19 cellular contexts compared by ENCODE assay signal in the genomic region with DNA sequence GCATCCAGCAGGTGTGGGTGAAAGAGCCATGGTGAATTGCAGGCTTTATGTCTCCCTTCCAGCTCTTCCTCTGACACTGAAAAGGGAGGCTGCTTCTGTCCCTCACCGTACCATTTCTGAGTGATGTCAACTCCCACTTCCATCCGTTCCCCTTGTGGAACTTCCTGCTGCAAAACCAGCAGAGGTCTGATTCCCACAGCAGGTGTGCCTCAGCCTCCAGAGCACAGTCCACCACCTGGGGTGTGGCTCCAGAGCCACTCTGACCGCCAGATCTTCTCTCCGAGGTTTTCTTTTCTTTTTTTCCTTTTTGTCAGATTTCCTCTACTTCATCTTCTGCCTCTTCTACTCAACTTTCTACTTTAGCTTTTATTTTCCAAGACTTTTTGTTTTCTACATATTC.
DNase-seq lines count a peak whose midpoint lies in the region; ATAC-seq, FAIRE-seq and TF ChIP-seq lines count a peak whose summit lies in the region.
"Had no signal": no experiment of that assay in that cellular context is flagged by ENCODE, and none has a peak within 500 bp of the region (broad histone marks: within the 10 kb centered on the region; RNA-seq: fewer than 3 reads in every experiment).

No MANE protein-coding gene starts in this region.

- FAIRE-seq in HepG2 (lab: Jason Lieb, UNC): no peak
- FAIRE-seq: H1 had no signal

- H3K36me3 ChIP-seq in HCT116 (ENCODE audit: control insufficient read depth in 1 of 2, insufficient read depth in 2 of 2, low read length in 2 of 2) (peaks cover 12 to 15% of the 10 kb centered on the region in 2 experiments; a peak in 3 of 4 replicates), RWPE2 (ENCODE audit: low read depth) (peaks cover 70% of the 10 kb centered on the region), esophagus (ENCODE audit: control insufficient read depth in 2 of 2, insufficient read depth in 2 of 2, low read length in 1 of 2) (peaks cover 8 to 31% of the 10 kb centered on the region in 2 donors), HepG2 (replicated peaks in 1 of 2; ENCODE audit: control insufficient read depth in 1 of 2, insufficient read depth in 2 of 2, low read length in 2 of 2) (peaks cover 22 to 59% of the 10 kb centered on the region in 2 experiments)

- no peak for TF ChIP-seq CTCF in HCT116 (IDR thresholded peaks at IDR 0.05 in 2 of 3, conservative IDR thresholded peaks at IDR 0.05 in 1 of 3; ENCODE audit: borderline replicate concordance in 1 of 3, insufficient read depth in 1 of 3, low read depth in 2 of 3, low read length in 2 of 3)
- TF ChIP-seq CTCF in RWPE2 (IDR thresholded peaks at IDR 0.05; ENCODE audit: poor library complexity, severe bottlenecking): no peak
- no peak for TF ChIP-seq CTCF in osteocyte (IDR thresholded peaks at IDR 0.05)
- TF ChIP-seq CTCF in HepG2 (CRISPR knock-in tag; IDR thresholded peaks at IDR 0.05): no peak

- WGBS in esophagus, 2 donors: 64 to 69% methylated on average over 4 of the region's 4 CpGs
- 97% methylated on average over 4 of the region's 4 CpGs for WGBS in HepG2 (ENCODE audit: low lambda C conversion rate)

- in situ Hi-C loops in HepG2 (cut with HindIII; ENCODE audit: extremely low pct_ligation_motif_present, low pct_unique_long_range_greater_than_20kb): no loop called here

- H3K4me2 ChIP-seq in HCT116 (ENCODE audit: low read length) (0 out of 2 replicates have a peak overlapping the region, but pooled peaks have one; percentile 71), HepG2 (ENCODE audit: low read depth, low read length) (no peak overlapping the region)

- BruUV-seq in HCT116 (replicated peaks; lab: Mats Ljungman, UMichigan) (no TSS peak), HepG2 (replicated peaks; lab: Mats Ljungman, UMichigan) (no TSS peak)

- H3K4me3 Mint-ChIP-seq in osteocyte (ENCODE audit: unreplicated experiment): no peak overlapping the region

- H3K4me1 Mint-ChIP-seq in osteocyte (ENCODE audit: unreplicated experiment): peaks cover 13% of the 10 kb centered on the region
- H3K4me1 Mint-ChIP-seq: CD4-positive, alpha-beta memory T cell had no signal

- H3K9me3 ChIP-seq in HCT116 (ENCODE audit: control insufficient read depth in 1 of 2, insufficient read depth in 1 of 2, low read depth in 1 of 2, low read length in 2 of 2) (no peaks in the 10 kb centered on the region), RWPE2 (ENCODE audit: severe bottlenecking) (no peaks in the 10 kb centered on the region), esophagus (ENCODE audit: control insufficient read depth in 2 of 2, insufficient read depth in 1 of 2, low read depth in 1 of 2, low read length in 1 of 2) (no peaks in the 10 kb centered on the region), HepG2 (ENCODE audit: low read length) (no peaks in the 10 kb centered on the region)
- H3K9me3 ChIP-seq: MG63, SJCRH30 had no signal

- H3K79me2 ChIP-seq in HCT116 (ENCODE audit: insufficient read depth, low read length) (peaks cover 6% of the 10 kb centered on the region; the same call in 1 of the 2 replicates), HepG2 (ENCODE audit: insufficient read depth, low read length) (no peaks in the 10 kb centered on the region)

- H3K9me3 Mint-ChIP-seq in osteocyte (ENCODE audit: unreplicated experiment): no peaks in the 10 kb centered on the region

- H3K27me3 ChIP-seq in HCT116 (ENCODE audit: insufficient read depth, low read length) (no peaks in the 10 kb centered on the region), RWPE2 (ENCODE audit: insufficient read depth, poor library complexity, severe bottlenecking) (no peaks in the 10 kb centered on the region), esophagus (ENCODE audit: control insufficient read depth in 1 of 2, insufficient read depth in 2 of 2, low read length in 2 of 2) (no peaks in the 10 kb centered on the region), HepG2 (ENCODE audit: control insufficient read depth in 1 of 2, insufficient read depth in 2 of 2, low read length in 2 of 2) (no peaks in the 10 kb centered on the region; a peak in 1 of 5 replicates)
- H3K27me3 ChIP-seq: MG63, SJCRH30 had no signal

- CTCF ChIA-PET in HCT116 (lab: Charles Lee): no interaction called here
- CTCF ChIA-PET in HepG2 (lab: Yijun Ruan, JAX; ENCODE audit: low intra/inter-chr PET ratio, low total read pairs): no interaction called here

- intact Hi-C loops in HCT116 (cut with micrococcal nuclease): no loop called here
- intact Hi-C loops in HepG2 (cut with micrococcal nuclease; ENCODE audit: unreplicated experiment): no loop called here

- H3K27ac Mint-ChIP-seq in osteocyte (ENCODE audit: unreplicated experiment): peak overlapping the region; percentile 42

- no peak overlapping the region for H3K9ac ChIP-seq in HCT116 (ENCODE audit: low read length)
- no peak overlapping the region for H3K9ac ChIP-seq in HepG2 (ENCODE audit: insufficient read depth, low read depth, low read length)

- TF ChIP-seq POLR2A in HCT116 (IDR thresholded peaks at IDR 0.05; ENCODE audit: borderline replicate concordance, extremely low read depth, insufficient read depth, insufficient read length) (no peak), HepG2 (IDR thresholded peaks at IDR 0.05; ENCODE audit: insufficient read depth in 1 of 2, low read depth in 2 of 2, low read length in 2 of 2) (no peak)

- no peaks in the 10 kb centered on the region for H3K9me2 ChIP-seq in HCT116 (ENCODE audit: insufficient read depth)

- no peak overlapping the region for H3K27ac ChIP-seq in HCT116 (ENCODE audit: low read depth, low read length)
- H3K27ac ChIP-seq in RWPE2 (ENCODE audit: poor library complexity, severe bottlenecking): peak overlapping the region; percentile 80
- H3K27ac ChIP-seq in esophagus (ENCODE audit: low read depth in 2 of 2, low read length in 1 of 2): peak overlapping the region; percentile 76 to 97
- no peak overlapping the region for H3K27ac ChIP-seq in HepG2 (ENCODE audit: extremely low read length, insufficient read depth, low read length)
- H3K27ac ChIP-seq: SJCRH30 had no signal

- peaks cover 52% of the 10 kb centered on the region for H3K36me3 Mint-ChIP-seq in osteocyte (ENCODE audit: unreplicated experiment)

- no peak for DNase-seq in HCT116 (ENCODE audit: low read depth, low spot score)
- DNase-seq in RWPE2 (ENCODE audit: low spot score): no peak
- no peak for DNase-seq in osteocyte (ENCODE audit: extremely low spot score, unreplicated experiment)
- no peak for DNase-seq in MV-4-11 (lab: John Stamatoyannopoulos, UW)
- no peak for DNase-seq in HepG2 (ENCODE audit: low spot score)
- no peak for DNase-seq in SHP77 (lab: John Stamatoyannopoulos, UW)
- no peak for DNase-seq in cerebellar nuclear complex (lab: John Stamatoyannopoulos, UW)
- DNase-seq: ACHN; CD4-positive, alpha-beta memory T cell; GF-D8; KG1; MG63; NCI-H1105; NCI-H187; NCI-H69 had no signal

- TF ChIP-seq RAD21 in HCT116 (IDR thresholded peaks at IDR 0.05; ENCODE audit: low read depth) (no peak), HepG2 (CRISPR knock-in tag; IDR thresholded peaks at IDR 0.05) (no peak)

- ATAC-seq in HCT116: no peak
- no peak for ATAC-seq in RWPE2 (ENCODE audit: low read depth)
- ATAC-seq in HepG2: no peak
- ATAC-seq: Panc1 had no signal

- H4K20me1 ChIP-seq in HCT116 (ENCODE audit: insufficient read depth): no peaks in the 10 kb centered on the region
- no peaks in the 10 kb centered on the region for H4K20me1 ChIP-seq in HepG2 (ENCODE audit: insufficient read depth, low read length)

- TF ChIP-seq EP300 in HepG2 (IDR thresholded peaks at IDR 0.05; ENCODE audit: low read depth in 2 of 2, low read length in 2 of 2) (no peak), HepG2 (CRISPR knock-in tag; IDR thresholded peaks at IDR 0.05; ENCODE audit: borderline replicate concordance) (no peak)

- RAD21 ChIA-PET in HCT116 (lab: Charles Lee; ENCODE audit: low non-redundant PET in 1 of 2, low total read pairs in 2 of 2, uncharacterized antibody in 2 of 2, unreplicated experiment in 2 of 2): no interaction called here

- H3K27me3 Mint-ChIP-seq in osteocyte (ENCODE audit: unreplicated experiment): no peaks in the 10 kb centered on the region
- H3K27me3 Mint-ChIP-seq: CD4-positive, alpha-beta memory T cell had no signal

- peaks cover 11 to 24% of the 10 kb centered on the region in 2 experiments for H3K4me1 ChIP-seq in HCT116 (ENCODE audit: control insufficient read depth in 1 of 2, insufficient read depth in 2 of 2, low read length in 2 of 2)
- H3K4me1 ChIP-seq in RWPE2 (ENCODE audit: insufficient read depth, poor library complexity, severe bottlenecking): peaks cover 18% of the 10 kb centered on the region
- H3K4me1 ChIP-seq in esophagus (ENCODE audit: control insufficient read depth in 2 of 2, insufficient read depth in 2 of 2, low read length in 1 of 2): peaks cover 6 to 10% of the 10 kb centered on the region in 2 donors
- no peaks in the 10 kb centered on the region for H3K4me1 ChIP-seq in HepG2 (ENCODE audit: insufficient read depth, low read length)

- H2AFZ ChIP-seq in HCT116 (ENCODE audit: low read depth, low read length, poor library complexity, severe bottlenecking): no peak overlapping the region
- H2AFZ ChIP-seq in HepG2 (ENCODE audit: low read length): no peak overlapping the region

- H3K4me3 ChIP-seq in HCT116 (replicated peaks in 1 of 2; ENCODE audit: low read depth in 1 of 2, low read length in 2 of 2): no peak overlapping the region
- no peak overlapping the region for H3K4me3 ChIP-seq in RWPE2 (ENCODE audit: severe bottlenecking)
- H3K4me3 ChIP-seq in esophagus (ENCODE audit: low read depth in 1 of 2, low read length in 2 of 2): no peak overlapping the region
- H3K4me3 ChIP-seq in HepG2 (replicated peaks in 1 of 3; ENCODE audit: insufficient read depth in 1 of 3, low read depth in 2 of 3, low read length in 3 of 3): no peak overlapping the region
- H3K4me3 ChIP-seq: MG63, SJCRH30 had no signal

- POLR2A ChIA-PET in HCT116 (lab: Charles Lee) (no interaction called here), HepG2 (lab: Yijun Ruan, JAX) (no interaction called here)

TF ChIP-seq in HCT116, 20 proteins besides CTCF, POLR2A, EP300 and RAD21 (continues in another document):
- TF ChIP-seq POLR2AphosphoS5 (IDR thresholded peaks at IDR 0.05; ENCODE audit: low read depth, low read length) (no peak), SP1 (IDR thresholded peaks at IDR 0.05; ENCODE audit: low read depth) (no peak), TCF7L2 (IDR thresholded peaks at IDR 0.05; ENCODE audit: borderline replicate concordance, extremely low read depth, insufficient read depth, insufficient read length) (no peak), MAX (IDR thresholded peaks at IDR 0.05) (no peak)

TF ChIP-seq in HepG2, 621 proteins besides CTCF, POLR2A, EP300 and RAD21 (continues in another document):
- TF ChIP-seq PREB (CRISPR knock-in tag; IDR thresholded peaks at IDR 0.05): no peak

Comparison
In these comparisons a context has a peak if more than half of its experiments do, and no peak if none do; other contexts are left out.
1. H3K27ac ChIP-seq: peak in RWPE2 (single experiment) and esophagus (2 of 2); none in HCT116 (single experiment) and HepG2 (single experiment).